ENCODE assay signal across 8 cellular contexts in genomic region chrX:68433155-68433980, GRCh38. TPM values are rescaled to one million over a fixed set of nuclear protein-coding genes. Genes with fewer than 3 reads are reported as not detected.
DNase-seq lines count a peak whose midpoint lies in the region; ATAC-seq and TF ChIP-seq lines count a peak whose summit lies in the region.

Gene OPHN1, minus strand, starts transcription at chrX:68433495. Its CDS starts 475 bp downstream, at chrX:68433020.

- H3K36me3 Mint-ChIP-seq in T-cell, result no peaks in the 10 kb centered on the region

- no peaks in the 10 kb centered on the region for H3K36me3 ChIP-seq in BE2C

- no peaks in the 10 kb centered on the region for H3K9me3 ChIP-seq in BE2C

- H3K27me3 ChIP-seq in BE2C, result peaks cover 21% of the 10 kb centered on the region; the same call in 1 of the 2 replicates

- H3K4me3 ChIP-seq in skin epidermis (peak within 1 kb of the TSS; percentile 42 to 53 (median 52)), BE2C (ENCODE audit: low read depth, low read length) (no peak within 1 kb of the TSS)

- CTCF ChIA-PET in T-cell (lab: Charles Lee), result interaction anchor here in 1 of 2 donors (0.6 kb wide), 1 partner anchor 31 kb away, joined by 4 read pairs; no protein-coding TSS in a partner anchor

- peak within 1 kb of the TSS in 20 of 21 experiments; percentile 18 to 82 (median 74) for H3K27ac ChIP-seq in skin epidermis

- H3K27me3 Mint-ChIP-seq in T-cell, result peaks cover 45 to 52% of the 10 kb centered on the region in 2 donors

- H3K4me1 ChIP-seq in BE2C, result no peaks in the 10 kb centered on the region

- POLR2A ChIA-PET in T-cell (lab: Charles Lee), result no interaction called here

- H3K27ac Mint-ChIP-seq in T-cell, result no peak within 1 kb of the TSS

- DNase-seq in COLO668 (lab: John Stamatoyannopoulos, UW; ENCODE audit: unreplicated experiment) (peak; percentile 64), HT1080 (ENCODE audit: low read depth) (peak; percentile 88), T-cell (no peak), dermis blood vessel endothelial cell (peak; percentile 78), kidney tubule cell (ENCODE audit: low spot score) (peak; percentile 88), BE2C (no peak)

- no peaks in the 10 kb centered on the region for H3K9me3 Mint-ChIP-seq in T-cell

- peak in 1 of 4 experiments; percentile 32 for ATAC-seq in T-cell (replicated peaks in 1 of 4)
- ATAC-seq in HG02973 (IDR thresholded peaks at IDR 0.05; ENCODE audit: unreplicated experiment), result no peak

- peaks cover 5 to 17% (median 7%) of the 10 kb centered on the region in 3 donors for H3K4me1 Mint-ChIP-seq in T-cell

- no peak for TF ChIP-seq CTCF in BE2C (IDR thresholded peaks at IDR 0.05; ENCODE audit: low read depth, low read length)

- H3K4me3 Mint-ChIP-seq in T-cell, result peak within 1 kb of the TSS; percentile 72 to 83 (median 74)

RNA-seq across cellular contexts. Expression of gene OPHN1, which starts in this region (rescaled TPM):
- 4.9 and 7.4 TPM in 2 replicates for total RNA-seq in HT1080 (2014; rRNA removed; shearing (Covaris generic))
- 2.1 and 2.3 TPM in 2 replicates for polyA plus RNA-seq in HT1080 (2015; cell fraction: cytosol; rRNA removed)
- polyA plus RNA-seq in HT1080 (2015; cell fraction: nucleus; rRNA removed), result 5.5 and 5.7 TPM in 2 replicates
- total RNA-seq in T-cell (under 1 TPM; 0.07 to 0.25 (median 0.15) TPM), dermis blood vessel endothelial cell (8.7 and 11.7 TPM in 2 replicates)
- not detected for polyA plus RNA-seq in BE2C (2012; ENCODE audit: insufficient read depth, insufficient read length, low read depth)

Comparison
In these comparisons a context has a peak if more than half of its experiments do, and no peak if none do; other contexts are left out.
1. DNase-seq: peak in COLO668 (single experiment), HT1080 (single experiment), dermis blood vessel endothelial cell (single experiment) and kidney tubule cell (single experiment); none in T-cell (0 of 34) and BE2C (single experiment).